Comparison of ENCODE assay signal across 1 cellular context in the genomic region with DNA sequence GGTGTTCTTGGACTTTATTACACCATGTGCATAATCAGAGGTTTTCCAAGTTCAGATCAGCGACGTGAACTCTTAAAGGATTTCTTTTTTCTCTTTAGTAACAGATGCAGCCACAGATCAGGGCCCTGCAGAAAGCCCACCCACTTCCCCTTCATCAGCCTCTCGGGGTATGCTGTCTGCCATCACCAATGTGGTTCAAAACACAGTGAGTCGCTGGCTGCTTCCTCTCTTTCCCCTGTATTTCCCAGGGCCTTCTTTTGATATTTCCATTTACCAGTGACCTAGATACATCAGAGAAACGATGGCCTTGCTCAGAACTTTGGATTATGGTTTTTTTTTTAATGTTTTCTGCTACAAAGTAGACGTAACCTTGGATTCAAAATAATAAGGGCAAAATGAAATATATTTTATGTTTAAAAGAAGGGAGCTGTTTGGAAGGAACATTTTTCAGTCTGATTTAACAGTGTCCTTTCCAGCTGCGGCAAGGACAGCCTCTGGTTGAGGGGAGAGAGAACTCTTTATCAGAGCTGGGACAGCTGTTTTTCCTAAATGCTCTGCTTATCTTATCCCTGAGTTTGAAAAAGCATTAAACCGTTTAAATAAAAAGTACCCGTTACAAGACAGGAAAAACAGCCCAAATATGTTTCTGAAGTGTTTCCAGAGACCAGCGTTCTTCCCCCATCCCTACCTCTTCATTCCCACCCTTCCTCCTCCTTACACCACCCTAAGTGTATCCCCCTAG.
TF ChIP-seq lines count a peak whose summit lies in the region.

No MANE protein-coding gene starts in this region.

TF ChIP-seq in K562, 482 proteins besides CTCF, POLR2A, EP300 and RAD21 (continued from another document and continues in another):
- no peak for TF ChIP-seq TSC22D4 (tag; IDR thresholded peaks at IDR 0.05)
- no peak for TF ChIP-seq POLR2B (IDR thresholded peaks at IDR 0.05; ENCODE audit: low read depth, partially characterized antibody)
- TF ChIP-seq MLLT1 (IDR thresholded peaks at IDR 0.05): no peak
- TF ChIP-seq, protein P1, sequence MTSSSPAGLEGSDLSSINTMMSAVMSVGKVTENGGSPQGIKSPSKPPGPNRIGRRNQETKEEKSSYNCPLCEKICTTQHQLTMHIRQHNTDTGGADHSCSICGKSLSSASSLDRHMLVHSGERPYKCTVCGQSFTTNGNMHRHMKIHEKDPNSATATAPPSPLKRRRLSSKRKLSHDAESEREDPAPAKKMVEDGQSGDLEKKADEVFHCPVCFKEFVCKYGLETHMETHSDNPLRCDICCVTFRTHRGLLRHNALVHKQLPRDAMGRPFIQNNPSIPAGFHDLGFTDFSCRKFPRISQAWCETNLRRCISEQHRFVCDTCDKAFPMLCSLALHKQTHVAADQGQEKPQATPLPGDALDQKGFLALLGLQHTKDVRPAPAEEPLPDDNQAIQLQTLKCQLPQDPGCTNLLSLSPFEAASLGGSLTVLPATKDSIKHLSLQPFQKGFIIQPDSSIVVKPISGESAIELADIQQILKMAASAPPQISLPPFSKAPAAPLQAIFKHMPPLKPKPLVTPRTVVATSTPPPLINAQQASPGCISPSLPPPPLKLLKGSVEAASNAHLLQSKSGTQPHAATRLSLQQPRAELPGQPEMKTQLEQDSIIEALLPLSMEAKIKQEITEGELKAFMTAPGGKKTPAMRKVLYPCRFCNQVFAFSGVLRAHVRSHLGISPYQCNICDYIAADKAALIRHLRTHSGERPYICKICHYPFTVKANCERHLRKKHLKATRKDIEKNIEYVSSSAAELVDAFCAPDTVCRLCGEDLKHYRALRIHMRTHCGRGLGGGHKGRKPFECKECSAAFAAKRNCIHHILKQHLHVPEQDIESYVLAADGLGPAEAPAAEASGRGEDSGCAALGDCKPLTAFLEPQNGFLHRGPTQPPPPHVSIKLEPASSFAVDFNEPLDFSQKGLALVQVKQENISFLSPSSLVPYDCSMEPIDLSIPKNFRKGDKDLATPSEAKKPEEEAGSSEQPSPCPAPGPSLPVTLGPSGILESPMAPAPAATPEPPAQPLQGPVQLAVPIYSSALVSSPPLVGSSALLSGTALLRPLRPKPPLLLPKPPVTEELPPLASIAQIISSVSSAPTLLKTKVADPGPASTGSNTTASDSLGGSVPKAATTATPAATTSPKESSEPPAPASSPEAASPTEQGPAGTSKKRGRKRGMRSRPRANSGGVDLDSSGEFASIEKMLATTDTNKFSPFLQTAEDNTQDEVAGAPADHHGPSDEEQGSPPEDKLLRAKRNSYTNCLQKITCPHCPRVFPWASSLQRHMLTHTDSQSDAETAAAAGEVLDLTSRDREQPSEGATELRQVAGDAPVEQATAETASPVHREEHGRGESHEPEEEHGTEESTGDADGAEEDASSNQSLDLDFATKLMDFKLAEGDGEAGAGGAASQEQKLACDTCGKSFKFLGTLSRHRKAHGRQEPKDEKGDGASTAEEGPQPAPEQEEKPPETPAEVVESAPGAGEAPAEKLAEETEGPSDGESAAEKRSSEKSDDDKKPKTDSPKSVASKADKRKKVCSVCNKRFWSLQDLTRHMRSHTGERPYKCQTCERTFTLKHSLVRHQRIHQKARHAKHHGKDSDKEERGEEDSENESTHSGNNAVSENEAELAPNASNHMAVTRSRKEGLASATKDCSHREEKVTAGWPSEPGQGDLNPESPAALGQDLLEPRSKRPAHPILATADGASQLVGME (CRISPR knock-in tag; IDR thresholded peaks at IDR 0.05): no peak
- no peak for TF ChIP-seq ZNF77 (CRISPR knock-in tag; IDR thresholded peaks at IDR 0.05)
- TF ChIP-seq, protein P2, sequence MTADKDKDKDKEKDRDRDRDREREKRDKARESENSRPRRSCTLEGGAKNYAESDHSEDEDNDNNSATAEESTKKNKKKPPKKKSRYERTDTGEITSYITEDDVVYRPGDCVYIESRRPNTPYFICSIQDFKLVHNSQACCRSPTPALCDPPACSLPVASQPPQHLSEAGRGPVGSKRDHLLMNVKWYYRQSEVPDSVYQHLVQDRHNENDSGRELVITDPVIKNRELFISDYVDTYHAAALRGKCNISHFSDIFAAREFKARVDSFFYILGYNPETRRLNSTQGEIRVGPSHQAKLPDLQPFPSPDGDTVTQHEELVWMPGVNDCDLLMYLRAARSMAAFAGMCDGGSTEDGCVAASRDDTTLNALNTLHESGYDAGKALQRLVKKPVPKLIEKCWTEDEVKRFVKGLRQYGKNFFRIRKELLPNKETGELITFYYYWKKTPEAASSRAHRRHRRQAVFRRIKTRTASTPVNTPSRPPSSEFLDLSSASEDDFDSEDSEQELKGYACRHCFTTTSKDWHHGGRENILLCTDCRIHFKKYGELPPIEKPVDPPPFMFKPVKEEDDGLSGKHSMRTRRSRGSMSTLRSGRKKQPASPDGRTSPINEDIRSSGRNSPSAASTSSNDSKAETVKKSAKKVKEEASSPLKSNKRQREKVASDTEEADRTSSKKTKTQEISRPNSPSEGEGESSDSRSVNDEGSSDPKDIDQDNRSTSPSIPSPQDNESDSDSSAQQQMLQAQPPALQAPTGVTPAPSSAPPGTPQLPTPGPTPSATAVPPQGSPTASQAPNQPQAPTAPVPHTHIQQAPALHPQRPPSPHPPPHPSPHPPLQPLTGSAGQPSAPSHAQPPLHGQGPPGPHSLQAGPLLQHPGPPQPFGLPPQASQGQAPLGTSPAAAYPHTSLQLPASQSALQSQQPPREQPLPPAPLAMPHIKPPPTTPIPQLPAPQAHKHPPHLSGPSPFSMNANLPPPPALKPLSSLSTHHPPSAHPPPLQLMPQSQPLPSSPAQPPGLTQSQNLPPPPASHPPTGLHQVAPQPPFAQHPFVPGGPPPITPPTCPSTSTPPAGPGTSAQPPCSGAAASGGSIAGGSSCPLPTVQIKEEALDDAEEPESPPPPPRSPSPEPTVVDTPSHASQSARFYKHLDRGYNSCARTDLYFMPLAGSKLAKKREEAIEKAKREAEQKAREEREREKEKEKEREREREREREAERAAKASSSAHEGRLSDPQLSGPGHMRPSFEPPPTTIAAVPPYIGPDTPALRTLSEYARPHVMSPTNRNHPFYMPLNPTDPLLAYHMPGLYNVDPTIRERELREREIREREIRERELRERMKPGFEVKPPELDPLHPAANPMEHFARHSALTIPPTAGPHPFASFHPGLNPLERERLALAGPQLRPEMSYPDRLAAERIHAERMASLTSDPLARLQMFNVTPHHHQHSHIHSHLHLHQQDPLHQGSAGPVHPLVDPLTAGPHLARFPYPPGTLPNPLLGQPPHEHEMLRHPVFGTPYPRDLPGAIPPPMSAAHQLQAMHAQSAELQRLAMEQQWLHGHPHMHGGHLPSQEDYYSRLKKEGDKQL (CRISPR knock-in tag; IDR thresholded peaks at IDR 0.05; ENCODE audit: borderline replicate concordance): no peak
- no peak for TF ChIP-seq ZNF41 (CRISPR knock-in tag; conservative IDR thresholded peaks at IDR 0.05)
- no peak for TF ChIP-seq SIX5 (IDR thresholded peaks at IDR 0.05; ENCODE audit: borderline replicate concordance in 1 of 2, insufficient read depth in 1 of 2, low read depth in 1 of 2, low read length in 2 of 2)
- TF ChIP-seq E2F6 (IDR thresholded peaks at IDR 0.05; ENCODE audit: borderline replicate concordance in 1 of 2, extremely low read depth in 1 of 2, insufficient read depth in 1 of 2, insufficient read length in 1 of 2, low read depth in 1 of 2, low read length in 1 of 2, poor library complexity in 1 of 2, severe bottlenecking in 1 of 2): no peak
- no peak for TF ChIP-seq ADNP (tag; IDR thresholded peaks at IDR 0.05)
- TF ChIP-seq SMAD1 (IDR thresholded peaks at IDR 0.05; ENCODE audit: low read depth, low read length, partially characterized antibody): no peak
- TF ChIP-seq, protein P3, sequence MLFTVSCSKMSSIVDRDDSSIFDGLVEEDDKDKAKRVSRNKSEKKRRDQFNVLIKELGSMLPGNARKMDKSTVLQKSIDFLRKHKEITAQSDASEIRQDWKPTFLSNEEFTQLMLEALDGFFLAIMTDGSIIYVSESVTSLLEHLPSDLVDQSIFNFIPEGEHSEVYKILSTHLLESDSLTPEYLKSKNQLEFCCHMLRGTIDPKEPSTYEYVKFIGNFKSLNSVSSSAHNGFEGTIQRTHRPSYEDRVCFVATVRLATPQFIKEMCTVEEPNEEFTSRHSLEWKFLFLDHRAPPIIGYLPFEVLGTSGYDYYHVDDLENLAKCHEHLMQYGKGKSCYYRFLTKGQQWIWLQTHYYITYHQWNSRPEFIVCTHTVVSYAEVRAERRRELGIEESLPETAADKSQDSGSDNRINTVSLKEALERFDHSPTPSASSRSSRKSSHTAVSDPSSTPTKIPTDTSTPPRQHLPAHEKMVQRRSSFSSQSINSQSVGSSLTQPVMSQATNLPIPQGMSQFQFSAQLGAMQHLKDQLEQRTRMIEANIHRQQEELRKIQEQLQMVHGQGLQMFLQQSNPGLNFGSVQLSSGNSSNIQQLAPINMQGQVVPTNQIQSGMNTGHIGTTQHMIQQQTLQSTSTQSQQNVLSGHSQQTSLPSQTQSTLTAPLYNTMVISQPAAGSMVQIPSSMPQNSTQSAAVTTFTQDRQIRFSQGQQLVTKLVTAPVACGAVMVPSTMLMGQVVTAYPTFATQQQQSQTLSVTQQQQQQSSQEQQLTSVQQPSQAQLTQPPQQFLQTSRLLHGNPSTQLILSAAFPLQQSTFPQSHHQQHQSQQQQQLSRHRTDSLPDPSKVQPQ (CRISPR knock-in tag; IDR thresholded peaks at IDR 0.05; ENCODE audit: borderline replicate concordance): no peak
- TF ChIP-seq ZNF282 (CRISPR knock-in tag; IDR thresholded peaks at IDR 0.05): no peak
- TF ChIP-seq ZNF347 (CRISPR knock-in tag; IDR thresholded peaks at IDR 0.05; ENCODE audit: low read depth): no peak
- TF ChIP-seq, protein P4, sequence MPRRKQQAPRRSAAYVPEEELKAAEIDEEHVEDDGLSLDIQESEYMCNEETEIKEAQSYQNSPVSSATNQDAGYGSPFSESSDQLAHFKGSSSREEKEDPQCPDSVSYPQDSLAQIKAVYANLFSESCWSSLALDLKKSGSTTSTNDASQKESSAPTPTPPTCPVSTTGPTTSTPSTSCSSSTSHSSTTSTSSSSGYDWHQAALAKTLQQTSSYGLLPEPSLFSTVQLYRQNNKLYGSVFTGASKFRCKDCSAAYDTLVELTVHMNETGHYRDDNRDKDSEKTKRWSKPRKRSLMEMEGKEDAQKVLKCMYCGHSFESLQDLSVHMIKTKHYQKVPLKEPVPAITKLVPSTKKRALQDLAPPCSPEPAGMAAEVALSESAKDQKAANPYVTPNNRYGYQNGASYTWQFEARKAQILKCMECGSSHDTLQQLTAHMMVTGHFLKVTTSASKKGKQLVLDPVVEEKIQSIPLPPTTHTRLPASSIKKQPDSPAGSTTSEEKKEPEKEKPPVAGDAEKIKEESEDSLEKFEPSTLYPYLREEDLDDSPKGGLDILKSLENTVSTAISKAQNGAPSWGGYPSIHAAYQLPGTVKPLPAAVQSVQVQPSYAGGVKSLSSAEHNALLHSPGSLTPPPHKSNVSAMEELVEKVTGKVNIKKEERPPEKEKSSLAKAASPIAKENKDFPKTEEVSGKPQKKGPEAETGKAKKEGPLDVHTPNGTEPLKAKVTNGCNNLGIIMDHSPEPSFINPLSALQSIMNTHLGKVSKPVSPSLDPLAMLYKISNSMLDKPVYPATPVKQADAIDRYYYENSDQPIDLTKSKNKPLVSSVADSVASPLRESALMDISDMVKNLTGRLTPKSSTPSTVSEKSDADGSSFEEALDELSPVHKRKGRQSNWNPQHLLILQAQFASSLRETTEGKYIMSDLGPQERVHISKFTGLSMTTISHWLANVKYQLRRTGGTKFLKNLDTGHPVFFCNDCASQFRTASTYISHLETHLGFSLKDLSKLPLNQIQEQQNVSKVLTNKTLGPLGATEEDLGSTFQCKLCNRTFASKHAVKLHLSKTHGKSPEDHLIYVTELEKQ (CRISPR knock-in tag; IDR thresholded peaks at IDR 0.05): no peak
- no peak for TF ChIP-seq ZNF253 (CRISPR knock-in tag; conservative IDR thresholded peaks at IDR 0.05)
- no peak for TF ChIP-seq ZNF668 (CRISPR knock-in tag; IDR thresholded peaks at IDR 0.05)
- no peak for TF ChIP-seq E2F1 (CRISPR knock-in tag; IDR thresholded peaks at IDR 0.05)
- TF ChIP-seq ZNF766 (CRISPR knock-in tag; conservative IDR thresholded peaks at IDR 0.05): no peak
- TF ChIP-seq SAFB2 (IDR thresholded peaks at IDR 0.05; ENCODE audit: borderline replicate concordance, low read depth, low read length, severe bottlenecking): no peak
- no peak for TF ChIP-seq NFRKB (IDR thresholded peaks at IDR 0.05; ENCODE audit: low read depth)
- no peak for TF ChIP-seq SMARCB1 (IDR thresholded peaks at IDR 0.05; ENCODE audit: insufficient read length, low read depth)
- TF ChIP-seq CREB5 (CRISPR knock-in tag; IDR thresholded peaks at IDR 0.05): no peak
- TF ChIP-seq KHSRP (IDR thresholded peaks at IDR 0.05): no peak
- no peak for TF ChIP-seq KDM4B (IDR thresholded peaks at IDR 0.05; ENCODE audit: borderline replicate concordance in 2 of 2, low read depth in 1 of 2)
- 0 out of 2 replicates have a peak, but pooled peaks have one; percentile 46 for TF ChIP-seq ESRRA (IDR thresholded peaks at IDR 0.05; ENCODE audit: borderline replicate concordance, low read depth)
- no peak for TF ChIP-seq PTRF (tag; IDR thresholded peaks at IDR 0.05)
- no peak for TF ChIP-seq TRIM24 (IDR thresholded peaks at IDR 0.05)
- TF ChIP-seq MTA2 (IDR thresholded peaks at IDR 0.05; ENCODE audit: low read depth): peak; percentile 73
